8 cellular contexts compared by ENCODE assay signal in the genomic region with DNA sequence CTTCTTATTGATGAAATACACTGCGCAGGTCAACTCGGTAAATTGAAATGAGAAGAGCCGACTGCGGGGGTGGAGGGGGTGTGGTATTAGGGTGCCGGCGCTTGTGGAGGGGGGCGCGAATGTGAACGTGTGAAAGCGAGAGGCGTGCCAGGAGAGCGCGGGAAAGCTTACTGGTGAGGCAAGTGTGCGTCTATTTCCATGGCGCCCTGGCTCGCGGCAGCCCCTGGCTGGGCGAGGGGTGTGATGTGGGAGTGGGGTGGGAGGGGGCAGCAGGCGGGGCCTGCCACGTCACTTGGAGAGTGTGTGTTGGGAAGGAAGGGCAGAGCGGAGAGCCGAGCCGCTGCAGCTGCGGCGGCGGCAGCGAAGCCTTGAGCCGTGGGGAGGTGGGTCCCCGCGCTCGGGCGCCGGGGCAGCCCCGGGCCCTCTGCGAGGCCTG.
DNase-seq lines count a peak whose midpoint lies in the region; ATAC-seq, FAIRE-seq and TF ChIP-seq lines count a peak whose summit lies in the region.

No MANE protein-coding gene starts in this region.

- CTCF ChIA-PET in MCF 10A (lab: Yijun Ruan, JAX), result interaction anchor here (0.6 to 1.1 kb wide), 2 partner anchors 38 to 51 kb away, joined by 3 read pairs; no protein-coding TSS in a partner anchor

- no peak overlapping the region for H3K27ac ChIP-seq in breast epithelium
- H3K27ac ChIP-seq in brain microvascular endothelial cell, result no peak overlapping the region
- peak overlapping the region; percentile 43 for H3K27ac ChIP-seq in mesodermal cell (ENCODE audit: low read depth, low read length, severe bottlenecking)

- no peak for TF ChIP-seq POLR2A in breast epithelium (IDR thresholded peaks at IDR 0.05)
- TF ChIP-seq POLR2A in GM12891 (IDR thresholded peaks at IDR 0.05; ENCODE audit: low read depth, low read length), result no peak

- no peaks in the 10 kb centered on the region for H3K36me3 Mint-ChIP-seq in MCF 10A (ENCODE audit: insufficient read depth, unreplicated experiment)

- DNase-seq in breast epithelium (ENCODE audit: low spot score in 2 of 2) (no peak), MCF 10A (ENCODE audit: unreplicated experiment) (no peak), brain microvascular endothelial cell (no peak), urothelium cell line (ENCODE audit: low spot score) (peak; percentile 85), GM12891 (ENCODE audit: insufficient read length, low spot score) (no peak), NOMO-1 (lab: John Stamatoyannopoulos, UW; ENCODE audit: unreplicated experiment in 2 of 2) (no peak)

- H3K4me3 ChIP-seq in breast epithelium (peak overlapping the region; percentile 53 to 65 (median 54)), brain microvascular endothelial cell (ENCODE audit: low read depth, low read length) (peak overlapping the region; percentile 3), mesodermal cell (ENCODE audit: extremely low read depth, insufficient read depth, low read length, poor library complexity, severe bottlenecking) (peak overlapping the region; percentile 60)

- TF ChIP-seq CTCF in breast epithelium (IDR thresholded peaks at IDR 0.05), result no peak
- no peak for TF ChIP-seq CTCF in MCF 10A (IDR thresholded peaks at IDR 0.05; ENCODE audit: unreplicated experiment)
- TF ChIP-seq CTCF in brain microvascular endothelial cell (IDR thresholded peaks at IDR 0.05; ENCODE audit: low read depth, low read length, missing control alignments), result no peak

- no peak for ATAC-seq in GM18520 (IDR thresholded peaks at IDR 0.05; ENCODE audit: unreplicated experiment)

- H3K27ac Mint-ChIP-seq in MCF 10A (ENCODE audit: low read depth, unreplicated experiment), result no peak overlapping the region

- in situ Hi-C loops in brain microvascular endothelial cell (cut with HindIII; ENCODE audit: low pct_ligation_motif_present, low sequenced_read_pairs), result no loop called here

- intact Hi-C loops in breast epithelium (cut with DNase I; ENCODE audit: low total_unique reads) (no loop called here), MCF 10A (cut with micrococcal nuclease) (no loop called here)

- 3 to 4% methylated on average over 17 to 24 of the region's 35 CpGs for WGBS in mesodermal cell (ENCODE audit: insufficient coverage in 2 of 2), 2 experiments

- H3K27me3 ChIP-seq in breast epithelium, result peaks cover 0 to 53% of the 10 kb centered on the region in 2 donors
- peaks cover 19% of the 10 kb centered on the region for H3K27me3 ChIP-seq in brain microvascular endothelial cell (replicated peaks)

- POLR2A ChIA-PET in MCF 10A (lab: Yijun Ruan, JAX), result no interaction called here

- H3K4me1 ChIP-seq in breast epithelium, result peaks cover 4% of the 10 kb centered on the region in 2 donors
- H3K4me1 ChIP-seq in mesodermal cell (ENCODE audit: control insufficient read depth, insufficient read depth, low read length, poor library complexity, severe bottlenecking), result peaks cover under 1% of the 10 kb centered on the region

- no peak overlapping the region for H3K4me3 Mint-ChIP-seq in MCF 10A (ENCODE audit: unreplicated experiment)

- peaks cover 1% of the 10 kb centered on the region for H3K27me3 Mint-ChIP-seq in MCF 10A (ENCODE audit: insufficient read depth, unreplicated experiment)

- FAIRE-seq in urothelium cell line (lab: Jason Lieb, UNC) (peak; percentile 90), GM12891 (lab: Jason Lieb, UNC) (no peak)

- H3K9me3 ChIP-seq in breast epithelium (no peaks in the 10 kb centered on the region), mesodermal cell (ENCODE audit: control insufficient read depth, low read length) (no peaks in the 10 kb centered on the region)

- H3K36me3 ChIP-seq in breast epithelium (no peaks in the 10 kb centered on the region), brain microvascular endothelial cell (replicated peaks) (no peaks in the 10 kb centered on the region), mesodermal cell (ENCODE audit: control insufficient read depth, insufficient read depth, low read length) (peaks cover 17% of the 10 kb centered on the region)

- peaks cover 13% of the 10 kb centered on the region for H3K9me3 Mint-ChIP-seq in MCF 10A (ENCODE audit: unreplicated experiment)

- no peaks in the 10 kb centered on the region for H3K4me1 Mint-ChIP-seq in MCF 10A (ENCODE audit: insufficient read depth, unreplicated experiment)

- no TSS peak for BruUV-seq in MCF 10A (replicated peaks; lab: Mats Ljungman, UMichigan)

TF ChIP-seq in GM12891, 5 proteins besides CTCF, POLR2A, EP300 and RAD21:
- TF ChIP-seq POU2F2 (IDR thresholded peaks at IDR 0.05; ENCODE audit: low read depth, low read length), result no peak
- no peak for TF ChIP-seq PAX5 (IDR thresholded peaks at IDR 0.05; ENCODE audit: insufficient read depth, low read length, severe bottlenecking)
- TF ChIP-seq SPI1 (IDR thresholded peaks at IDR 0.05; ENCODE audit: low read depth, low read length), result no peak
- TF ChIP-seq TAF1 (IDR thresholded peaks at IDR 0.05; ENCODE audit: low read depth, low read length), result no peak
- no peak for TF ChIP-seq POLR2AphosphoS5 (IDR thresholded peaks at IDR 0.05; ENCODE audit: low read depth, low read length)

Comparison
In these comparisons a context has a peak if more than half of its experiments do, and no peak if none do; other contexts are left out.
1. H3K4me3 ChIP-seq: peak in every context shown above with its lines; median percentile 60 in mesodermal cell; 54 in breast epithelium; 3 in brain microvascular endothelial cell.